Comparison of ENCODE assay signal across 1 cellular context in genomic region chr1:1808206-1808605, GRCh38.
TF ChIP-seq lines count a peak whose summit lies in the region.

No MANE protein-coding gene starts in this region.

TF ChIP-seq in WTC11, 78 proteins besides CTCF, POLR2A, EP300 and RAD21 (continued from another document):
- no peak for TF ChIP-seq PRDM15 (CRISPR knock-in tag; IDR thresholded peaks at IDR 0.05)
- no peak for TF ChIP-seq STAT6 (CRISPR knock-in tag; conservative IDR thresholded peaks at IDR 0.05; ENCODE audit: low read depth)
- no peak for TF ChIP-seq ESRRA (CRISPR knock-in tag; IDR thresholded peaks at IDR 0.05; ENCODE audit: borderline replicate concordance)
- no peak for TF ChIP-seq GABPB1 (CRISPR knock-in tag; IDR thresholded peaks at IDR 0.05)
- TF ChIP-seq ZNF232 (CRISPR knock-in tag; IDR thresholded peaks at IDR 0.05), result no peak
